In genomic region chr10:79405995-79406515, GRCh38 we compare ENCODE assay signal across 16 cellular contexts. TPM values are rescaled to one million over a fixed set of nuclear protein-coding genes. Genes with fewer than 3 reads are reported as not detected.
DNase-seq lines count a peak whose midpoint lies in the region; ATAC-seq and TF ChIP-seq lines count a peak whose summit lies in the region.
"Had no signal": no experiment of that assay in that cellular context is flagged by ENCODE, and none has a peak within 500 bp of the region (broad histone marks: within the 10 kb centered on the region; RNA-seq: fewer than 3 reads in every experiment).

No MANE protein-coding gene starts in this region.

- H3K27ac Mint-ChIP-seq in endothelial cell (ENCODE audit: unreplicated experiment) (peak overlapping the region; percentile 84), nephron (peak overlapping the region in 2 of 3 experiments; percentile 98 to 99)
- H3K27ac Mint-ChIP-seq: activated naive CD4-positive, alpha-beta T cell treated with anti-CD3 and anti-CD28 coated beads, Interleukin-2, amount 10 ng/mL, durations not matched to agents 7 days and 5 days; natural killer cell treated with Interleukin-12 subunit alpha and Interleukin-12 subunit beta and Interleukin-15 and Interleukin-18, amount 100 ng/mL, for 72 hours had no signal

- peaks cover 0 to 94% (median 58%) of the 10 kb centered on the region in 5 donors for H3K4me1 ChIP-seq in subcutaneous abdominal adipose tissue (ENCODE audit: control insufficient read depth in 5 of 5, insufficient read depth in 5 of 5, low read length in 5 of 5)
- peaks cover 0 to 92% (median 7%) of the 10 kb centered on the region in 4 donors for H3K4me1 ChIP-seq in tibial nerve

- H3K4me3 ChIP-seq in SK-N-MC (no peak overlapping the region), subcutaneous abdominal adipose tissue (ENCODE audit: low read depth in 1 of 5, low read length in 5 of 5) (no peak overlapping the region), tibial nerve (no peak overlapping the region)

- no peaks in the 10 kb centered on the region for H3K36me3 ChIP-seq in SK-N-MC (ENCODE audit: insufficient read depth, low read length)
- peaks cover 0 to 15% (median 3%) of the 10 kb centered on the region in 5 donors for H3K36me3 ChIP-seq in subcutaneous abdominal adipose tissue (ENCODE audit: control insufficient read depth in 5 of 5, insufficient read depth in 5 of 5, low read length in 5 of 5)
- H3K36me3 ChIP-seq in tibial nerve, result no peaks in the 10 kb centered on the region

- DNase-seq in SK-N-MC (ENCODE audit: low read depth, low spot score) (no peak), endothelial cell (ENCODE audit: low spot score) (no peak), ureter (ENCODE audit: low spot score) (no peak), tibial nerve (ENCODE audit: low spot score in 2 of 2) (no peak)
- DNase-seq: activated naive CD4-positive, alpha-beta T cell treated with anti-CD3 and anti-CD28 coated beads, Interleukin-2, amount 10 ng/mL, durations not matched to agents 7 days and 5 days; activated T-cell treated with anti-CD3 and anti-CD28 coated beads, Interleukin-2, amount 50 U/mL, for 1 hour; MV-4-11; NCI-H187; retina; stimulated activated naive CD4-positive, alpha-beta T cell had no signal

- H3K27ac ChIP-seq in SK-N-MC (peak overlapping the region; percentile 91; the same call in 1 of the 2 replicates), subcutaneous abdominal adipose tissue (ENCODE audit: low read depth, low read length) (peak overlapping the region; percentile 98), tibial nerve (peak overlapping the region in 2 of 4 donors; percentile 66 to 82)

- ATAC-seq in GM18907 (IDR thresholded peaks at IDR 0.05; ENCODE audit: unreplicated experiment) (no peak), GM18498 (IDR thresholded peaks at IDR 0.05; ENCODE audit: unreplicated experiment) (no peak)
- ATAC-seq: natural killer cell treated with Interleukin-12 subunit alpha and Interleukin-12 subunit beta and Interleukin-15 and Interleukin-18, amount 100 ng/mL, for 72 hours had no signal

- H3K27me3 ChIP-seq in subcutaneous abdominal adipose tissue (ENCODE audit: control insufficient read depth in 5 of 5, insufficient read depth in 4 of 5, low read length in 5 of 5), result no peaks in the 10 kb centered on the region
- H3K27me3 ChIP-seq in tibial nerve, result no peaks in the 10 kb centered on the region
- H3K27me3 ChIP-seq: dorsolateral prefrontal cortex had no signal

- no peaks in the 10 kb centered on the region for H3K9me3 ChIP-seq in SK-N-MC (ENCODE audit: low read depth, low read length)
- no peaks in the 10 kb centered on the region for H3K9me3 ChIP-seq in subcutaneous abdominal adipose tissue (ENCODE audit: control insufficient read depth in 5 of 5, low read length in 5 of 5)
- no peaks in the 10 kb centered on the region for H3K9me3 ChIP-seq in tibial nerve

- H3K27me3 Mint-ChIP-seq in endothelial cell (ENCODE audit: unreplicated experiment), result peaks cover 26% of the 10 kb centered on the region
- H3K27me3 Mint-ChIP-seq in nephron (ENCODE audit: low read depth), result no peaks in the 10 kb centered on the region
- H3K27me3 Mint-ChIP-seq: natural killer cell treated with Interleukin-12 subunit alpha and Interleukin-12 subunit beta and Interleukin-15 and Interleukin-18, amount 100 ng/mL, for 72 hours had no signal

- no peak for TF ChIP-seq CTCF in endothelial cell (IDR thresholded peaks at IDR 0.05; ENCODE audit: unreplicated experiment)
- no peak for TF ChIP-seq CTCF in nephron (IDR thresholded peaks at IDR 0.05; ENCODE audit: unreplicated experiment in 3 of 3)
- no peak for TF ChIP-seq CTCF in tibial nerve (IDR thresholded peaks at IDR 0.05)

- TF ChIP-seq EP300 in tibial nerve (IDR thresholded peaks at IDR 0.05), result no peak

- TF ChIP-seq POLR2A in tibial nerve (IDR thresholded peaks at IDR 0.05), result no peak

- WGBS in tibial nerve, 2 donors, result 47 to 48% methylated on average over 8 of the region's 8 CpGs

- H3K9me3 Mint-ChIP-seq in endothelial cell (ENCODE audit: unreplicated experiment), result no peaks in the 10 kb centered on the region
- no peaks in the 10 kb centered on the region for H3K9me3 Mint-ChIP-seq in nephron
- H3K9me3 Mint-ChIP-seq: activated naive CD4-positive, alpha-beta T cell treated with anti-CD3 and anti-CD28 coated beads, Interleukin-2, amount 10 ng/mL, durations not matched to agents 7 days and 5 days; natural killer cell treated with Interleukin-12 subunit alpha and Interleukin-12 subunit beta and Interleukin-15 and Interleukin-18, amount 100 ng/mL, for 72 hours had no signal

- H3K4me3 Mint-ChIP-seq in endothelial cell (ENCODE audit: unreplicated experiment), result peak overlapping the region; percentile 44
- H3K4me3 Mint-ChIP-seq in nephron, result peak overlapping the region; percentile 34 to 58 (median 57)
- H3K4me3 Mint-ChIP-seq: activated naive CD4-positive, alpha-beta T cell treated with anti-CD3 and anti-CD28 coated beads, Interleukin-2, amount 10 ng/mL, durations not matched to agents 7 days and 5 days; natural killer cell treated with Interleukin-12 subunit alpha and Interleukin-12 subunit beta and Interleukin-15 and Interleukin-18, amount 100 ng/mL, for 72 hours had no signal

- peaks cover 18% of the 10 kb centered on the region for H3K36me3 Mint-ChIP-seq in endothelial cell (ENCODE audit: low read depth, unreplicated experiment)
- peaks cover 5% of the 10 kb centered on the region for H3K36me3 Mint-ChIP-seq in nephron (ENCODE audit: low read depth)
- H3K36me3 Mint-ChIP-seq: activated naive CD4-positive, alpha-beta T cell treated with anti-CD3 and anti-CD28 coated beads, Interleukin-2, amount 10 ng/mL, durations not matched to agents 7 days and 5 days; natural killer cell treated with Interleukin-12 subunit alpha and Interleukin-12 subunit beta and Interleukin-15 and Interleukin-18, amount 100 ng/mL, for 72 hours had no signal

- H3K9ac ChIP-seq in SK-N-MC (ENCODE audit: insufficient read length), result no peak overlapping the region
- H3K9ac ChIP-seq in subcutaneous abdominal adipose tissue (ENCODE audit: low read length in 5 of 5), result peak overlapping the region in 3 of 5 donors; percentile 8 to 49 (median 19)

- H3K4me1 Mint-ChIP-seq in endothelial cell (ENCODE audit: unreplicated experiment), result peaks cover 84% of the 10 kb centered on the region
- H3K4me1 Mint-ChIP-seq in nephron, result peaks cover 64% of the 10 kb centered on the region
- H3K4me1 Mint-ChIP-seq: activated naive CD4-positive, alpha-beta T cell treated with anti-CD3 and anti-CD28 coated beads, Interleukin-2, amount 10 ng/mL, durations not matched to agents 7 days and 5 days had no signal

RNA-seq across cellular contexts. Expression of gene ZCCHC24, which starts 39.4 kb away (rescaled TPM):
- total RNA-seq in endothelial cell (ENCODE audit: unreplicated experiment), result 60.0 TPM
- total RNA-seq in ureter, result 33.9 TPM
- 100 to 1,000 TPM; 122 to 165 (median 138) TPM for total RNA-seq in tibial nerve

RNA-seq across cellular contexts. Expression of gene PPIF, which starts 58.8 kb away (rescaled TPM):
- total RNA-seq in endothelial cell (ENCODE audit: unreplicated experiment), result 21.9 TPM
- total RNA-seq in ureter, result 108 TPM
- 10 to 100 TPM; 16.6 to 36.0 (median 20.6) TPM for total RNA-seq in tibial nerve
